In genomic region chr1:28518000-28518744, GRCh38 we compare ENCODE assay signal across 1 cellular context.
TF ChIP-seq lines count a peak whose summit lies in the region.

No MANE protein-coding gene starts in this region.

TF ChIP-seq in HepG2, 621 proteins besides CTCF, POLR2A, EP300 and RAD21 (continued from another document and continues in another):
- TF ChIP-seq ARID4A (CRISPR knock-in tag; IDR thresholded peaks at IDR 0.05; ENCODE audit: borderline replicate concordance) (peak; percentile 83), SAFB2 (CRISPR knock-in tag; IDR thresholded peaks at IDR 0.05; ENCODE audit: borderline replicate concordance, low read depth) (peak; percentile 59; the same call in 1 of the 2 replicates), CERS6 (CRISPR knock-in tag; IDR thresholded peaks at IDR 0.05) (no peak), ZNF788 (CRISPR knock-in tag; IDR thresholded peaks at IDR 0.05; ENCODE audit: borderline replicate concordance) (peak; percentile 73; the same call in 1 of the 2 replicates), MZF1 (CRISPR knock-in tag; IDR thresholded peaks at IDR 0.05; ENCODE audit: borderline replicate concordance) (no peak), ZNF770 (CRISPR knock-in tag; IDR thresholded peaks at IDR 0.05) (0 out of 2 replicates have a peak, but pooled peaks have one; percentile 5), SSRP1 (CRISPR knock-in tag; IDR thresholded peaks at IDR 0.05) (no peak), RBFOX2 (IDR thresholded peaks at IDR 0.05; ENCODE audit: low read depth, low read length) (peak; percentile 95), TSC22D2 (CRISPR knock-in tag; IDR thresholded peaks at IDR 0.05; ENCODE audit: borderline replicate concordance) (0 out of 2 replicates have a peak, but pooled peaks have one; percentile 59), ETV5 (CRISPR knock-in tag; IDR thresholded peaks at IDR 0.05; ENCODE audit: borderline replicate concordance) (peak; percentile 17), CHD2 (IDR thresholded peaks at IDR 0.05; ENCODE audit: low read depth, low read length) (no peak), CEBPG (CRISPR knock-in tag; IDR thresholded peaks at IDR 0.05) (no peak), PAWR (CRISPR knock-in tag; IDR thresholded peaks at IDR 0.05; ENCODE audit: borderline replicate concordance) (no peak), JUND (CRISPR knock-in tag; IDR thresholded peaks at IDR 0.05) (no peak), ZNF256 (CRISPR knock-in tag; conservative IDR thresholded peaks at IDR 0.05) (no peak), ZNF382 (CRISPR knock-in tag; IDR thresholded peaks at IDR 0.05; ENCODE audit: borderline replicate concordance) (no peak), NCOR1 (IDR thresholded peaks at IDR 0.05; ENCODE audit: borderline replicate concordance, low read length) (no peak), ZNF740 (CRISPR knock-in tag; IDR thresholded peaks at IDR 0.05) (no peak), ARID3A (IDR thresholded peaks at IDR 0.05; ENCODE audit: low read depth, low read length) (no peak), ZNF30 (CRISPR knock-in tag; IDR thresholded peaks at IDR 0.05) (no peak), SP4 (CRISPR knock-in tag; IDR thresholded peaks at IDR 0.05) (no peak), ZNF232 (CRISPR knock-in tag; IDR thresholded peaks at IDR 0.05; ENCODE audit: borderline replicate concordance) (0 out of 2 replicates have a peak, but pooled peaks have one; percentile 46), IRF2 (CRISPR knock-in tag; IDR thresholded peaks at IDR 0.05) (peak; percentile 51), TMF1 (CRISPR knock-in tag; IDR thresholded peaks at IDR 0.05; ENCODE audit: low read depth) (no peak; the same call in 1 of the 2 replicates), CREB1 (IDR thresholded peaks at IDR 0.05) (no peak), CREB1 (CRISPR knock-in tag; IDR thresholded peaks at IDR 0.05) (no peak), ZFP36L2 (CRISPR knock-in tag; IDR thresholded peaks at IDR 0.05) (no peak), ZNF761 (CRISPR knock-in tag; conservative IDR thresholded peaks at IDR 0.05) (no peak), ZNF576 (CRISPR knock-in tag; IDR thresholded peaks at IDR 0.05) (no peak), ZNF570 (CRISPR knock-in tag; IDR thresholded peaks at IDR 0.05; ENCODE audit: borderline replicate concordance) (no peak), ATRX (CRISPR knock-in tag; IDR thresholded peaks at IDR 0.05; ENCODE audit: borderline replicate concordance) (no peak), NFAT5 (CRISPR knock-in tag; IDR thresholded peaks at IDR 0.05) (no peak), ZNF713 (CRISPR knock-in tag; IDR thresholded peaks at IDR 0.05) (no peak), HMG20A (CRISPR knock-in tag; IDR thresholded peaks at IDR 0.05; ENCODE audit: borderline replicate concordance) (0 out of 2 replicates have a peak, but pooled peaks have one; percentile 29), TFDP1 (CRISPR knock-in tag; IDR thresholded peaks at IDR 0.05; ENCODE audit: borderline replicate concordance) (peak; percentile 83; the same call in 1 of the 2 replicates), SMC3 (IDR thresholded peaks at IDR 0.05; ENCODE audit: low read length) (peak; percentile 27; the same call in 1 of the 2 replicates), ZKSCAN5 (CRISPR knock-in tag; IDR thresholded peaks at IDR 0.05) (no peak), ZSCAN31 (CRISPR knock-in tag; IDR thresholded peaks at IDR 0.05; ENCODE audit: low read depth) (peak; percentile 76), THAP8 (CRISPR knock-in tag; IDR thresholded peaks at IDR 0.05; ENCODE audit: borderline replicate concordance) (no peak), SMAD1 (CRISPR knock-in tag; IDR thresholded peaks at IDR 0.05; ENCODE audit: borderline replicate concordance, low read depth) (no peak), HOMEZ (CRISPR knock-in tag; IDR thresholded peaks at IDR 0.05; ENCODE audit: low read depth) (peak; percentile 48; the same call in 1 of the 2 replicates), TP53 (CRISPR knock-in tag; conservative IDR thresholded peaks at IDR 0.05) (no peak), SAP130 (CRISPR knock-in tag; IDR thresholded peaks at IDR 0.05; ENCODE audit: low read depth) (peak; percentile 68), ARNT (IDR thresholded peaks at IDR 0.05) (no peak), GATAD1 (CRISPR knock-in tag; IDR thresholded peaks at IDR 0.05) (no peak)
